23 cellular contexts compared by ENCODE assay signal in the genomic region with DNA sequence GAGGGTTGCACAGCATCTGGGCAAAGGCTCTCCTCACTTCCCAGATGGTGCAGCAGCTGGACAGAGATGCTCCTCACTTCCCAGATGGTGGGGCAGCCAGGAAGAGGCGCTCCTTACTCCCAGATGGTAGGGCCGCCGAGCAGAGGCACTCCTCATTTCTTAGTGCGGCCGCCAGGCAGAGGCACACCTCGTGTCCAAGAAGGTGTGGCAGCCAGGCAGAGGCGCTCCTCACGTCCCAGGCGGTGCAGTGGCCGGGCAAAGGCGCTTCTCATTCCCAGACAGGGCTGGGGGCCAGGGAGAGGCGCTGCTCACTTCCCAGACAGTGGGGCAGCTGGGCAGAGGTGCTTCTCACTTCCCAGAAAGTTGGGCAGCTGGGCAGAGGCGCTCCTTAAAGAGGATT. TPM values are rescaled to one million over a fixed set of nuclear protein-coding genes. Genes with fewer than 3 reads are reported as not detected.
DNase-seq lines count a peak whose midpoint lies in the region; ATAC-seq, FAIRE-seq and TF ChIP-seq lines count a peak whose summit lies in the region.
"Had no signal": no experiment of that assay in that cellular context is flagged by ENCODE, and none has a peak within 500 bp of the region (broad histone marks: within the 10 kb centered on the region; RNA-seq: fewer than 3 reads in every experiment).

No MANE protein-coding gene starts in this region.

- H4K8ac ChIP-seq in H1 (ENCODE audit: extremely low read depth, insufficient read depth, low read length) (no peak overlapping the region), mesendoderm (ENCODE audit: low read depth, low read length) (no peak overlapping the region)

- TF ChIP-seq CTCF in GM23338 (conservative IDR thresholded peaks at IDR 0.05; ENCODE audit: low read depth in 2 of 2) (no peak), WTC11 (IDR thresholded peaks at IDR 0.05) (no peak), H1 (IDR thresholded peaks at IDR 0.05; ENCODE audit: control extremely low read depth in 1 of 3, insufficient read depth in 1 of 3, low read depth in 1 of 3, low read length in 3 of 3) (no peak), endothelial cell (IDR thresholded peaks at IDR 0.05; ENCODE audit: unreplicated experiment) (no peak)

- H3K4me1 Mint-ChIP-seq in GM23338 (no peaks in the 10 kb centered on the region; the same call in 2 of the 3 replicates), WTC11 (no peaks in the 10 kb centered on the region), endothelial cell (ENCODE audit: unreplicated experiment) (no peaks in the 10 kb centered on the region)
- H3K4me1 Mint-ChIP-seq: CD4-positive, alpha-beta memory T cell had no signal

- no peak overlapping the region for H2BK120ac ChIP-seq in H1 (replicated peaks; ENCODE audit: low read depth, low read length)
- no peak overlapping the region for H2BK120ac ChIP-seq in mesendoderm (ENCODE audit: low read depth, low read length)

- H3K27ac ChIP-seq in GM23338 (ENCODE audit: low read depth) (no peak overlapping the region), H1 (ENCODE audit: low read depth, low read length) (no peak overlapping the region), mesendoderm (ENCODE audit: low read depth, low read length) (no peak overlapping the region)
- H3K27ac ChIP-seq: GM23248 had no signal

- no peak overlapping the region for H3K14ac ChIP-seq in H1 (ENCODE audit: insufficient read length)

- H3K79me2 ChIP-seq in GM23338 (replicated peaks; ENCODE audit: insufficient read depth): peaks cover 41% of the 10 kb centered on the region
- peaks cover 0 to 6% of the 10 kb centered on the region in 2 experiments; a peak in 1 of 4 replicates for H3K79me2 ChIP-seq in H1 (ENCODE audit: control insufficient read depth in 1 of 2, insufficient read depth in 2 of 2, low read length in 2 of 2)
- no peaks in the 10 kb centered on the region for H3K79me2 ChIP-seq in mesendoderm (ENCODE audit: control insufficient read depth, insufficient read depth, low read length)

- H2AFZ ChIP-seq in GM23338 (no peak overlapping the region), H1 (ENCODE audit: low read length) (no peak overlapping the region)
- H2AFZ ChIP-seq: GM23248 had no signal

- H4K20me1 ChIP-seq in GM23338 (replicated peaks; ENCODE audit: insufficient read depth) (peaks cover 13% of the 10 kb centered on the region), H1 (replicated peaks in 1 of 2; ENCODE audit: control insufficient read depth in 1 of 2, insufficient read depth in 2 of 2, low read length in 2 of 2) (no peaks in the 10 kb centered on the region)

- no peak overlapping the region for H2BK5ac ChIP-seq in H1 (ENCODE audit: low read depth, low read length)
- no peak overlapping the region for H2BK5ac ChIP-seq in mesendoderm (ENCODE audit: low read length)

- H3K18ac ChIP-seq in H1 (ENCODE audit: extremely low read depth, low read length) (no peak overlapping the region), mesendoderm (ENCODE audit: low read length) (no peak overlapping the region)

- intact Hi-C loops in head of caudate nucleus (cut with DNase I): no loop called here

- TF ChIP-seq EP300 in H1 (IDR thresholded peaks at IDR 0.05; ENCODE audit: borderline replicate concordance in 1 of 2, low read depth in 2 of 2, low read length in 2 of 2): no peak

- H3K4me2 ChIP-seq in GM23338 (no peak overlapping the region), H1 (ENCODE audit: insufficient read depth in 1 of 2, low read depth in 2 of 2, low read length in 2 of 2) (no peak overlapping the region), mesendoderm (ENCODE audit: low read length) (no peak overlapping the region)

- peaks cover 100% of the 10 kb centered on the region for H3K36me3 Mint-ChIP-seq in GM23338 (ENCODE audit: low read depth)
- peaks cover 93% of the 10 kb centered on the region for H3K36me3 Mint-ChIP-seq in WTC11
- peaks cover 65% of the 10 kb centered on the region for H3K36me3 Mint-ChIP-seq in endothelial cell (ENCODE audit: low read depth, unreplicated experiment)

- TF ChIP-seq POLR2A in H1 (IDR thresholded peaks at IDR 0.05; ENCODE audit: control extremely low read depth in 1 of 2, low read depth in 2 of 2, low read length in 2 of 2): no peak

- FAIRE-seq in H1 (lab: Jason Lieb, UNC): no peak
- FAIRE-seq: GM12878, GM19239, H54 had no signal

- POLR2A ChIA-PET in WTC11 (lab: Charles Lee) (no interaction called here), H1 (lab: Charles Lee; ENCODE audit: partially characterized antibody) (interaction anchor here (0.6 kb wide), 1 partner anchor 327 kb away, joined by 3 read pairs; no protein-coding TSS in a partner anchor)

- ATAC-seq in GM23338 (no peak), WTC11 (peak; percentile 64)
- ATAC-seq: GM12878 had no signal

- H3K79me1 ChIP-seq in H1 (ENCODE audit: low read depth, low read length) (no peaks in the 10 kb centered on the region), mesendoderm (ENCODE audit: low read length) (peaks cover 2% of the 10 kb centered on the region)

- H3K27ac Mint-ChIP-seq in GM23338 (no peak overlapping the region), WTC11 (no peak overlapping the region), endothelial cell (ENCODE audit: unreplicated experiment) (no peak overlapping the region)
- H3K27ac Mint-ChIP-seq: CD4-positive, alpha-beta memory T cell; HFFc6 had no signal

- H3K36me3 ChIP-seq in GM23338 (ENCODE audit: insufficient read depth): peaks cover 43% of the 10 kb centered on the region
- H3K36me3 ChIP-seq in H1 (ENCODE audit: control insufficient read depth in 2 of 4, insufficient read depth in 4 of 4, low read length in 3 of 4): peaks cover 0 to 63% (median 28%) of the 10 kb centered on the region in 4 experiments; a peak in 3 of 8 replicates
- H3K36me3 ChIP-seq in mesendoderm (ENCODE audit: control insufficient read depth, insufficient read depth, low read length): no peaks in the 10 kb centered on the region
- H3K36me3 ChIP-seq: HAP-1 had no signal

- H2BK12ac ChIP-seq in H1 (ENCODE audit: low read depth, low read length): no peak overlapping the region

- DNase-seq in GM23338 (ENCODE audit: low spot score) (peak; percentile 22), WTC11 (ENCODE audit: low spot score) (no peak), H1 (ENCODE audit: low read depth in 1 of 2, low spot score in 2 of 2) (no peak), mesendoderm (peak; percentile 35), activated gamma-delta T cell (lab: John Stamatoyannopoulos, UW) (no peak), endothelial cell (ENCODE audit: low spot score) (no peak), head of caudate nucleus (no peak)
- DNase-seq: C1 segment of cervical spinal cord; Calu3; CD4-positive, alpha-beta memory T cell; COR-L47; DMS79; EL; GDM1; GM23248; HFFc6 had no signal

- TF ChIP-seq RAD21 in H1 (IDR thresholded peaks at IDR 0.05 in 1 of 2, conservative IDR thresholded peaks at IDR 0.05 in 1 of 2; ENCODE audit: low read depth in 2 of 2, low read length in 2 of 2): no peak

- H3K9me3 ChIP-seq in H1 (ENCODE audit: insufficient read depth in 2 of 2, low read depth in 1 of 2, low read length in 1 of 2): peaks cover 58 to 65% of the 10 kb centered on the region in 2 experiments

- H4K5ac ChIP-seq in H1 (ENCODE audit: insufficient read length, low read depth, low read length) (no peak overlapping the region), mesendoderm (ENCODE audit: low read length) (no peak overlapping the region)

- no peak overlapping the region for H2AK5ac ChIP-seq in H1 (ENCODE audit: low read depth, low read length)
- no peak overlapping the region for H2AK5ac ChIP-seq in mesendoderm (ENCODE audit: low read length)

- CTCF ChIA-PET in WTC11 (lab: Charles Lee) (no interaction called here), H1 (lab: Charles Lee; ENCODE audit: partially characterized antibody) (no interaction called here)

- no peak overlapping the region for H4K91ac ChIP-seq in H1 (replicated peaks; ENCODE audit: insufficient read length, low read length)

- H3K4ac ChIP-seq in H1 (replicated peaks; ENCODE audit: insufficient read length, low read depth, low read length) (no peak overlapping the region), mesendoderm (ENCODE audit: low read depth, low read length) (no peak overlapping the region)

- no peak overlapping the region for H3K56ac ChIP-seq in H1 (replicated peaks; ENCODE audit: insufficient read length, low read depth, low read length)
- H3K56ac ChIP-seq in mesendoderm (ENCODE audit: low read length): no peak overlapping the region

- H3K4me3 Mint-ChIP-seq in GM23338 (no peak overlapping the region), WTC11 (no peak overlapping the region), endothelial cell (ENCODE audit: unreplicated experiment) (no peak overlapping the region)
- H3K4me3 Mint-ChIP-seq: CD4-positive, alpha-beta memory T cell; HFFc6 had no signal

- no peaks in the 10 kb centered on the region for H3K4me1 ChIP-seq in GM23338 (ENCODE audit: insufficient read depth)
- no peaks in the 10 kb centered on the region for H3K4me1 ChIP-seq in H1 (replicated peaks in 1 of 4; ENCODE audit: control insufficient read depth in 3 of 4, insufficient read depth in 4 of 4, low read length in 3 of 4)
- no peaks in the 10 kb centered on the region for H3K4me1 ChIP-seq in mesendoderm (ENCODE audit: control insufficient read depth, low read depth, low read length)
- H3K4me1 ChIP-seq: HAP-1 had no signal

- H3K4me3 ChIP-seq in GM23338: no peak overlapping the region
- no peak overlapping the region for H3K4me3 ChIP-seq in H1 (ENCODE audit: extremely low read depth in 1 of 4, insufficient read depth in 2 of 4, low read depth in 3 of 4, low read length in 4 of 4)
- H3K4me3 ChIP-seq in mesendoderm (ENCODE audit: low read length): no peak overlapping the region
- H3K4me3 ChIP-seq: GM12878, GM23248, HAP-1 had no signal

- no peaks in the 10 kb centered on the region; the same call in 1 of the 2 replicates for H3F3A ChIP-seq in GM23338 (replicated peaks; ENCODE audit: low read depth)

- WGBS in H1 (ENCODE audit: extremely low coverage in 1 of 2, insufficient coverage in 1 of 2, insufficient read length in 1 of 2, insufficient replicate concordance in 2 of 2, low coverage in 1 of 2, low lambda C conversion rate in 2 of 2, missing lambda C conversion rate in 1 of 2), 2 experiments: 90% methylated on average over 13 of the region's 13 CpGs; no CpG with 5 or more reads in 1 of the 2 experiments
- no CpG with 5 or more reads among the region's 13 CpGs for WGBS in mesendoderm (ENCODE audit: extremely low coverage, insufficient coverage, low lambda C conversion rate)

- H3K27me3 Mint-ChIP-seq in GM23338 (ENCODE audit: insufficient read depth, low read depth, poor library complexity) (peaks cover 8% of the 10 kb centered on the region), WTC11 (ENCODE audit: low read depth) (peaks cover 6% of the 10 kb centered on the region), endothelial cell (ENCODE audit: unreplicated experiment) (peaks cover 6% of the 10 kb centered on the region)

- H3K9ac ChIP-seq in H1 (replicated peaks in 1 of 4; ENCODE audit: extremely low read depth in 1 of 4, low read depth in 3 of 4, low read length in 3 of 4) (no peak overlapping the region), mesendoderm (ENCODE audit: low read length) (no peak overlapping the region)
- H3K9ac ChIP-seq: GM23248 had no signal

- no peaks in the 10 kb centered on the region for H3K23me2 ChIP-seq in H1 (ENCODE audit: low read depth, low read length)

- H3K27me3 ChIP-seq in GM23338 (ENCODE audit: insufficient read depth): no peaks in the 10 kb centered on the region
- no peaks in the 10 kb centered on the region for H3K27me3 ChIP-seq in H1 (replicated peaks in 1 of 4; ENCODE audit: control insufficient read depth in 3 of 4, extremely low read depth in 1 of 4, insufficient read depth in 3 of 4, low read length in 3 of 4)
- no peaks in the 10 kb centered on the region for H3K27me3 ChIP-seq in mesendoderm (ENCODE audit: insufficient read depth, low read length, poor library complexity)

- H3K9me3 Mint-ChIP-seq in GM23338: peaks cover 95% of the 10 kb centered on the region
- peaks cover 77% of the 10 kb centered on the region for H3K9me3 Mint-ChIP-seq in WTC11
- peaks cover 48% of the 10 kb centered on the region for H3K9me3 Mint-ChIP-seq in endothelial cell (ENCODE audit: unreplicated experiment)

- H3K9me2 ChIP-seq in GM23338 (ENCODE audit: insufficient read depth): no peaks in the 10 kb centered on the region

- H3K23ac ChIP-seq in H1 (ENCODE audit: insufficient read length) (no peak overlapping the region), mesendoderm (ENCODE audit: low read length) (no peak overlapping the region)

- H2BK20ac ChIP-seq in H1 (ENCODE audit: low read length): no peak overlapping the region

- H2BK15ac ChIP-seq in H1 (ENCODE audit: low read length) (no peak overlapping the region), mesendoderm (replicated peaks; ENCODE audit: low read depth) (no peak overlapping the region)

RNA-seq across cellular contexts. Expression of a gene that starts 48.8 kb away (rescaled TPM):
- total RNA-seq in GM23338 (2014; rRNA removed; shearing (Covaris generic)): 41.6 and 49.2 TPM in 2 replicates
- 4.6 and 6.0 TPM in 2 replicates for polyA plus RNA-seq in GM23338 (2016; fragmentation: Nextera tagmentation; extraction: Ambion mirVana)
- total RNA-seq in WTC11 (2021): 28.1 to 33.8 TPM (median 30.2 TPM) in 3 replicates
- 33.3 and 35.7 TPM in 2 replicates for total RNA-seq in H1 (2021; fragmentation: NEBNext Ultra II Directional; extraction: Animal tissue kit (Norgen Biotek cat#: 25700))
- 1.3 and 1.9 TPM in 2 replicates for polyA plus RNA-seq in H1 (2011; rRNA removed)
- polyA plus RNA-seq in H1 (2011; cell fraction: cytosol; rRNA removed): 4.3 TPM
- 4.8 TPM for polyA plus RNA-seq in H1 (2011; cell fraction: nucleus; rRNA removed)
- polyA plus RNA-seq in H1 (2012, experiment 1 of 2): 5.3 to 13.0 TPM (median 6.7 TPM) in 4 replicates
- 0.52 TPM for polyA plus RNA-seq in H1 (2012, experiment 2 of 2)
- 18.2 TPM for polyA plus RNA-seq in H1 (2013, experiment 1 of 2)
- polyA plus RNA-seq in H1 (2013, experiment 2 of 2): 16.7 TPM
- polyA minus RNA-seq in H1 (2011; rRNA and poly(A)+ RNA removed): 12.1 and 25.8 TPM in 2 replicates
- polyA minus RNA-seq in H1 (2011; cell fraction: cytosol; rRNA and poly(A)+ RNA removed): 16.1 TPM
- polyA minus RNA-seq in H1 (2011; cell fraction: nucleus; rRNA and poly(A)+ RNA removed): 53.2 TPM
- 11.8 TPM for polyA plus RNA-seq in mesendoderm (2013, experiment 1 of 2)
- 11.6 TPM for polyA plus RNA-seq in mesendoderm (2013, experiment 2 of 2)
- total RNA-seq in endothelial cell (ENCODE audit: unreplicated experiment): 2.4 TPM
- total RNA-seq: A172; A673; Calu3; CD4-positive, alpha-beta memory T cell; GM12878; HFFc6 had no signal
- polyA plus RNA-seq: BJ; CD4-positive, alpha-beta memory T cell; GM12878 had no signal

Comparison
In these comparisons a context has a peak if more than half of its experiments do, and no peak if none do; other contexts are left out.
1. DNase-seq: peak in GM23338 (single experiment) and mesendoderm (single experiment); none in WTC11 (single experiment), H1 (0 of 2), activated gamma-delta T cell (single experiment), endothelial cell (single experiment) and head of caudate nucleus (0 of 42).